ENCODE assay signal across 34 cellular contexts in genomic region chr21:22476214-22476613, GRCh38.
"Had no signal": no experiment of that assay in that cellular context is flagged by ENCODE, and none has a peak within 500 bp of the region (broad histone marks: within the 10 kb centered on the region; RNA-seq: fewer than 3 reads in every experiment).

No MANE protein-coding gene starts in this region.

- H3K36me3 ChIP-seq: MG63 had no signal

- H3K27ac ChIP-seq: KMS-11 had no signal

- H3K9ac ChIP-seq: KMS-11 had no signal

- H3K27me3 ChIP-seq: MG63 had no signal

- H3K4me2 ChIP-seq: KMS-11 had no signal

- DNase-seq: Karpas-422, Kasumi-1, KG1, MG63, MM.1S, MV-4-11, NCI-H1048, NCI-H1092, NCI-H1092 treated with DMSO at 0.1 percent for 48 hours, NCI-H1105, NCI-H1105 treated with DMSO at 0.1 percent for 48 hours, NCI-H1417, NCI-H1417 treated with DMSO at 0.1 percent for 48 hours, NCI-H1436, NCI-H1436 treated with DMSO at 0.1 percent for 48 hours, NCI-H146, NCI-H1694, NCI-H1694 treated with DMSO at 0.1 percent for 48 hours, NCI-H187, NCI-H187 treated with DMSO at 0.1 percent for 48 hours, NCI-H1930, NCI-H2029, NCI-H2029 treated with DMSO at 0.1 percent for 48 hours, NCI-H2081, NCI-H2081 treated with DMSO at 0.1 percent for 48 hours, NCI-H2107, NCI-H2171, NCI-H2171 treated with DMSO at 0.1 percent for 48 hours, NCI-H2227 treated with DMSO at 0.1 percent for 48 hours, NCI-H226, NCI-H345, NCI-H446, NCI-H446 treated with DMSO at 0.1 percent for 48 hours had no signal

- H3K4me3 ChIP-seq: MG63 had no signal
